ENCODE assay signal across 8 cellular contexts in genomic region chr5:137146402-137146889, GRCh38.
DNase-seq lines count a peak whose midpoint lies in the region; ATAC-seq and TF ChIP-seq lines count a peak whose summit lies in the region.
"Had no signal": no experiment of that assay in that cellular context is flagged by ENCODE, and none has a peak within 500 bp of the region (broad histone marks: within the 10 kb centered on the region; RNA-seq: fewer than 3 reads in every experiment).

No MANE protein-coding gene starts in this region.

- 57% methylated on average over 8 of the region's 8 CpGs; no CpG with 5 or more reads in 1 of the 2 donors for WGBS in transverse colon (ENCODE audit: low coverage in 1 of 2), 2 donors

- H3K79me2 ChIP-seq in Karpas-422 (ENCODE audit: low read length), result no peaks in the 10 kb centered on the region

- H4K20me1 ChIP-seq in Karpas-422 (ENCODE audit: insufficient read depth, low read depth, low read length), result no peaks in the 10 kb centered on the region

- intact Hi-C loops in transverse colon (cut with DNase I; ENCODE audit: low total_unique reads), result loop anchor here (1.0 kb wide), 1 partner anchor 41 kb away; no protein-coding TSS in a partner anchor

- H3K9me2 ChIP-seq in Karpas-422 (replicated peaks; ENCODE audit: insufficient read depth, low read length), result no peaks in the 10 kb centered on the region

- in situ Hi-C loops in transverse colon (cut with MboI; ENCODE audit: low pct_ligation_motif_present in 1 of 4, low pct_unique_long_range_greater_than_20kb in 1 of 4, low sequenced_read_pairs in 3 of 4), result no loop called here

- DNase-seq in Karpas-422 (peak; percentile 71), anterior cingulate cortex (lab: John Stamatoyannopoulos, UW) (peak in 42 of 58 donors; percentile 5 to 88 (median 53)), iPS-NIHi7 (ENCODE audit: extremely low spot score) (peak; percentile 35), thoracic aorta (ENCODE audit: low spot score) (peak; percentile 41), transverse colon (no peak), 8988T (no peak)
- DNase-seq: activated T-cell treated with anti-CD3 and anti-CD28 coated beads, Interleukin-2, amount 50 U/mL, for 72 hours had no signal

- no peak for TF ChIP-seq POLR2A in transverse colon (IDR thresholded peaks at IDR 0.05)

- peak overlapping the region; percentile 77 for H3K4me2 ChIP-seq in Karpas-422 (ENCODE audit: low read depth, low read length, poor library complexity, severe bottlenecking)

- no peak overlapping the region for H2AFZ ChIP-seq in Karpas-422 (ENCODE audit: low read length)

- H3K27me3 ChIP-seq in Karpas-422 (ENCODE audit: low read length) (no peaks in the 10 kb centered on the region), thoracic aorta (replicated peaks; ENCODE audit: insufficient read depth) (no peaks in the 10 kb centered on the region), transverse colon (no peaks in the 10 kb centered on the region)

- peak overlapping the region; percentile 50 for H3K4me3 ChIP-seq in Karpas-422 (ENCODE audit: low read length)
- no peak overlapping the region for H3K4me3 ChIP-seq in thoracic aorta
- H3K4me3 ChIP-seq in transverse colon, result no peak overlapping the region

- peak overlapping the region; percentile 47 for H3K9ac ChIP-seq in Karpas-422 (ENCODE audit: low read length)

- TF ChIP-seq CTCF in thoracic aorta (IDR thresholded peaks at IDR 0.05) (no peak), transverse colon (IDR thresholded peaks at IDR 0.05) (no peak)

- H3K36me3 ChIP-seq in Karpas-422 (ENCODE audit: insufficient read depth, low read length) (no peaks in the 10 kb centered on the region), thoracic aorta (no peaks in the 10 kb centered on the region), transverse colon (no peaks in the 10 kb centered on the region)

- ATAC-seq in thoracic aorta (ENCODE audit: insufficient number of reproducible peaks, low FRiP score, low read depth), result peak; percentile 78
- ATAC-seq in GM21786 (IDR thresholded peaks at IDR 0.05; ENCODE audit: unreplicated experiment), result no peak
- ATAC-seq: activated T-cell treated with anti-CD3 and anti-CD28 coated beads, Interleukin-2, amount 50 U/mL, for 72 hours had no signal

- no peak for TF ChIP-seq EP300 in transverse colon (IDR thresholded peaks at IDR 0.05; ENCODE audit: low read depth)

- H3K27ac ChIP-seq in Karpas-422 (ENCODE audit: low read length) (peak overlapping the region; percentile 76), thoracic aorta (peak overlapping the region; percentile 44 to 58), transverse colon (no peak overlapping the region)

- H3K4me1 ChIP-seq in Karpas-422 (ENCODE audit: low read length), result peaks cover 82% of the 10 kb centered on the region
- H3K4me1 ChIP-seq in thoracic aorta (ENCODE audit: control insufficient read depth in 1 of 2, low read depth in 2 of 2), result peaks cover 23 to 40% of the 10 kb centered on the region in 2 donors
- H3K4me1 ChIP-seq in transverse colon, result peaks cover 0 to 11% (median 0%) of the 10 kb centered on the region in 4 donors

- H3K9me3 ChIP-seq in Karpas-422 (ENCODE audit: low read length), result no peaks in the 10 kb centered on the region
- H3K9me3 ChIP-seq in thoracic aorta, result no peaks in the 10 kb centered on the region
- H3K9me3 ChIP-seq in transverse colon, result no peaks in the 10 kb centered on the region

Comparison
In these comparisons a context has a peak if more than half of its experiments do, and no peak if none do; other contexts are left out.
1. DNase-seq: peak in Karpas-422 (single experiment), anterior cingulate cortex (42 of 58), iPS-NIHi7 (single experiment) and thoracic aorta (single experiment); none in transverse colon (single experiment) and 8988T (single experiment).
2. H3K27ac ChIP-seq: peak in Karpas-422 (single experiment) and thoracic aorta (2 of 2); none in transverse colon (0 of 4).